Comparison of ENCODE assay signal across 1 cellular context in the genomic region with DNA sequence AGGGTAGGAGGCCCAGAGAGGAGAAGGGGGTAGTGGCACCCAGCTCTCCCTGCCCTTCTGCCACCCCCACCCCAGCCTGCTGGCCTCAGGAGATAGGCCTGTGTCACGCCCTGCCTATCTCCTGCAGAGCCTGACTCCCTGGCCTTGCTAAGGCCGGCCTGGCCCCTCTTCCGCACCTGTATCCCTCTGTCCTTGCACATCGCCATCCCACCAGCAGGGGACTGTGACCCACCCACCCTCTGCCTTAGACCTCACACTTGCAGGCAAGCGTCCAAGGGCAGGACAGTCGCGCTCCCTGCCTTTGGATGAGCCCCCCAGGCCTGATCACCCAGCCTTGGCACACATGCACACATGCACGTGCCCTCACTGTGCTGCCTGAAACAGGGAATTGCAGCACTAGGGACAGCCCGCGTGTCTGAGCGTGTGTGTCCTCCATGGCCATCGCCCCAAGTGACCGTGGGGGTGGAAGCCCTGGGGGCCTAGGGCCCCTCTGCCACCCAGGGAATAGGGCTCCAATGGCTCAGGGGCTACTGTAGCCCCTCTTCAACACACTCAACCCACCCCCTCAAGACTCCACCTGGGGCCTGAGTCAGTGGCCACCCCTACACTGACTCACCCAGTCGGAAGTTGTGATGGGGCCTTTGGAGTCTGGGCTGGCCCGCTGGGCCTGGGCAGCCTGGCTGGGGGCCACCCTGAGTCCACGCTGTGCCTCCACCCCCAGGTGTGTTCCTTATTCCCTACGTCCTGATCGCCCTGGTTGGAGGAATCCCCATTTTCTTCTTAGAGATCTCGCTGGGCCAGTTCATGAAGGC.
TF ChIP-seq lines count a peak whose summit lies in the region.

No MANE protein-coding gene starts in this region.

TF ChIP-seq in endothelial cell of umbilical vein, 7 proteins besides CTCF, POLR2A, EP300 and RAD21:
- TF ChIP-seq, protein P1, sequence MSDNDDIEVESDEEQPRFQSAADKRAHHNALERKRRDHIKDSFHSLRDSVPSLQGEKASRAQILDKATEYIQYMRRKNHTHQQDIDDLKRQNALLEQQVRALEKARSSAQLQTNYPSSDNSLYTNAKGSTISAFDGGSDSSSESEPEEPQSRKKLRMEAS (IDR thresholded peaks at IDR 0.05; ENCODE audit: insufficient read depth, insufficient read length), result no peak
- TF ChIP-seq MYC (IDR thresholded peaks at IDR 0.05; ENCODE audit: low read depth, low read length), result no peak
- TF ChIP-seq JUN (IDR thresholded peaks at IDR 0.05; ENCODE audit: borderline replicate concordance, insufficient read depth, insufficient read length, low read depth), result no peak
- TF ChIP-seq FOS (IDR thresholded peaks at IDR 0.05; ENCODE audit: borderline replicate concordance, insufficient read depth, low read length), result no peak
- TF ChIP-seq POLR2AphosphoS5 (IDR thresholded peaks at IDR 0.05; ENCODE audit: insufficient read depth, low read depth, low read length), result no peak
- no peak for TF ChIP-seq GATA2 (IDR thresholded peaks at IDR 0.05; ENCODE audit: insufficient read depth, insufficient read length, low read depth, low read length)
- TF ChIP-seq EZH2 (IDR thresholded peaks at IDR 0.05; ENCODE audit: borderline replicate concordance, low read depth, low read length, severe bottlenecking), result no peak
